In the genomic region with DNA sequence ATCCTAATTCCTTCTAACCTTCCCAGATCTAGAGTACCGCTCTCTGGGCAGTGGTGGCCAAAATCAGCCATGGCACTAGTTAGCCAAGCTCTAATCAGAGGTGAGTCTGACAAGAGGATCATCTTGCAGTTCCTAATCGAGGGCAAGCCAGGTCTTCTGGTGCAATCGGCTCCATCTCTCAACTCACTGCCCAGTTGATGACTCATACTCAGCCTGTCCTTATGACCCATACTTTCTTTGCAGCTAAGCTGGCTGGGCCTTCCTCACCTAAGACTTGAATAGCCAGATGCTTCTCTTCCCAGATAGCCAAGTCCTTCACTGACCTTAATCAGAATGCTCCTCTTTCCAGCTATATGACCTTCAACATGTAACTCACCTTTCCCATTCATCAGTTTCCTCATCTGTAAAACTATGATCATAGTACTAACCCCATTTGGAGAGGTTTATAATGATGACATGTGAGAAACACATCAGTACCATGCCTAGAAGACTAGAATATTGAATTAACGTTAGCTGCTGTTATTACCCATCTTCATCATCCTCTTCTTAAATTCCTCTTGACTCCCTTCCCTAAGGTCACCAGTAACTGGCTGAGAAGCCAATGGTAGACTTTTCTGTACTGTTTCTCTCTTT, we compare ENCODE assay signal across 1 cellular context.
TF ChIP-seq lines count a peak whose summit lies in the region.

No MANE protein-coding gene starts in this region.

TF ChIP-seq in K562, 482 proteins besides CTCF, POLR2A, EP300 and RAD21 (continued from another document and continues in another):
- no peak for TF ChIP-seq BRCA1 (IDR thresholded peaks at IDR 0.05)
- TF ChIP-seq BRCA1 (CRISPR knock-in tag; IDR thresholded peaks at IDR 0.05): no peak
- TF ChIP-seq, protein P1, sequence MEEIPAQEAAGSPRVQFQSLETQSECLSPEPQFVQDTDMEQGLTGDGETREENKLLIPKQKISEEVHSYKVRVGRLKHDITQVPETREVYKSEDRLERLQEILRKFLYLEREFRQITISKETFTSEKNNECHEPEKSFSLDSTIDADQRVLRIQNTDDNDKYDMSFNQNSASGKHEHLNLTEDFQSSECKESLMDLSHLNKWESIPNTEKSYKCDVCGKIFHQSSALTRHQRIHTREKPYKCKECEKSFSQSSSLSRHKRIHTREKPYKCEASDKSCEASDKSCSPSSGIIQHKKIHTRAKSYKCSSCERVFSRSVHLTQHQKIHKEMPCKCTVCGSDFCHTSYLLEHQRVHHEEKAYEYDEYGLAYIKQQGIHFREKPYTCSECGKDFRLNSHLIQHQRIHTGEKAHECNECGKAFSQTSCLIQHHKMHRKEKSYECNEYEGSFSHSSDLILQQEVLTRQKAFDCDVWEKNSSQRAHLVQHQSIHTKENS (CRISPR knock-in tag; IDR thresholded peaks at IDR 0.05): no peak
- TF ChIP-seq JUNB (CRISPR knock-in tag; conservative IDR thresholded peaks at IDR 0.05): peak; percentile 94
- TF ChIP-seq MYNN (IDR thresholded peaks at IDR 0.05): no peak
- no peak for TF ChIP-seq MYNN (CRISPR knock-in tag; IDR thresholded peaks at IDR 0.05)
- 0 out of 4 replicates have a peak, but pooled peaks have one; percentile 8 to 35 for TF ChIP-seq TRIM24 (IDR thresholded peaks at IDR 0.05)
- no peak for TF ChIP-seq STAT5B (CRISPR knock-in tag; IDR thresholded peaks at IDR 0.05)
- no peak for TF ChIP-seq TAF1 (IDR thresholded peaks at IDR 0.05; ENCODE audit: control insufficient read depth, extremely low read depth, insufficient read depth, low read length, severe bottlenecking)
- no peak for TF ChIP-seq THAP7 (CRISPR knock-in tag; IDR thresholded peaks at IDR 0.05)
- 0 out of 4 replicates have a peak, but pooled peaks of 1 of the 2 experiments have one; percentile 20 for TF ChIP-seq HDAC1 (IDR thresholded peaks at IDR 0.05)
- no peak for TF ChIP-seq SNIP1 (IDR thresholded peaks at IDR 0.05; ENCODE audit: low read depth)
- peak; percentile 71; the same call in 1 of the 2 replicates for TF ChIP-seq SMARCC2 (IDR thresholded peaks at IDR 0.05; ENCODE audit: low read depth)
- no peak for TF ChIP-seq PTBP1 (IDR thresholded peaks at IDR 0.05; ENCODE audit: low read depth, low read length)
- no peak for TF ChIP-seq NFIC (IDR thresholded peaks at IDR 0.05)
- TF ChIP-seq CEBPB (tag; IDR thresholded peaks at IDR 0.05): peak; percentile 58
- no peak for TF ChIP-seq ZC3H8 (IDR thresholded peaks at IDR 0.05)
- TF ChIP-seq, protein P2, sequence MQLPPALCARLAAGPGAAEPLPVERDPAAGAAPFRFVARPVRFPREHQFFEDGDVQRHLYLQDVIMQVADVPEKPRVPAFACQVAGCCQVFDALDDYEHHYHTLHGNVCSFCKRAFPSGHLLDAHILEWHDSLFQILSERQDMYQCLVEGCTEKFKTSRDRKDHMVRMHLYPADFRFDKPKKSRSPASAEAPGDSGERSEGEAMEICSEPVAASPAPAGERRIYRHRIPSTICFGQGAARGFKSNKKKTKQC (CRISPR knock-in tag; IDR thresholded peaks at IDR 0.05): no peak
- no peak for TF ChIP-seq NFYB (IDR thresholded peaks at IDR 0.05; ENCODE audit: extremely low read depth, insufficient read length)
- TF ChIP-seq POU5F1 (IDR thresholded peaks at IDR 0.05; ENCODE audit: borderline replicate concordance, low read depth, low read length, partially characterized antibody): no peak
- no peak for TF ChIP-seq ZNF398 (CRISPR knock-in tag; IDR thresholded peaks at IDR 0.05)
- TF ChIP-seq ARHGAP35 (IDR thresholded peaks at IDR 0.05; ENCODE audit: partially characterized antibody): no peak
- TF ChIP-seq, protein P3, sequence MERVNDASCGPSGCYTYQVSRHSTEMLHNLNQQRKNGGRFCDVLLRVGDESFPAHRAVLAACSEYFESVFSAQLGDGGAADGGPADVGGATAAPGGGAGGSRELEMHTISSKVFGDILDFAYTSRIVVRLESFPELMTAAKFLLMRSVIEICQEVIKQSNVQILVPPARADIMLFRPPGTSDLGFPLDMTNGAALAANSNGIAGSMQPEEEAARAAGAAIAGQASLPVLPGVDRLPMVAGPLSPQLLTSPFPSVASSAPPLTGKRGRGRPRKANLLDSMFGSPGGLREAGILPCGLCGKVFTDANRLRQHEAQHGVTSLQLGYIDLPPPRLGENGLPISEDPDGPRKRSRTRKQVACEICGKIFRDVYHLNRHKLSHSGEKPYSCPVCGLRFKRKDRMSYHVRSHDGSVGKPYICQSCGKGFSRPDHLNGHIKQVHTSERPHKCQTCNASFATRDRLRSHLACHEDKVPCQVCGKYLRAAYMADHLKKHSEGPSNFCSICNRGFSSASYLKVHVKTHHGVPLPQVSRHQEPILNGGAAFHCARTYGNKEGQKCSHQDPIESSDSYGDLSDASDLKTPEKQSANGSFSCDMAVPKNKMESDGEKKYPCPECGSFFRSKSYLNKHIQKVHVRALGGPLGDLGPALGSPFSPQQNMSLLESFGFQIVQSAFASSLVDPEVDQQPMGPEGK (CRISPR knock-in tag; IDR thresholded peaks at IDR 0.05; ENCODE audit: borderline replicate concordance): no peak
- TF ChIP-seq CREB3 (tag; conservative IDR thresholded peaks at IDR 0.05; ENCODE audit: low read depth): no peak
- no peak for TF ChIP-seq ARID3B (CRISPR knock-in tag; IDR thresholded peaks at IDR 0.05; ENCODE audit: borderline replicate concordance)
- TF ChIP-seq HMG20B (CRISPR knock-in tag; IDR thresholded peaks at IDR 0.05): no peak
- no peak for TF ChIP-seq UBTF (IDR thresholded peaks at IDR 0.05; ENCODE audit: borderline replicate concordance in 1 of 2, low read depth in 2 of 2, low read length in 2 of 2)
- TF ChIP-seq NKRF (IDR thresholded peaks at IDR 0.05; ENCODE audit: borderline replicate concordance): no peak
- TF ChIP-seq C11orf30 (IDR thresholded peaks at IDR 0.05; ENCODE audit: low read depth): 0 out of 2 replicates have a peak, but pooled peaks have one; percentile 8
- TF ChIP-seq, protein P4, sequence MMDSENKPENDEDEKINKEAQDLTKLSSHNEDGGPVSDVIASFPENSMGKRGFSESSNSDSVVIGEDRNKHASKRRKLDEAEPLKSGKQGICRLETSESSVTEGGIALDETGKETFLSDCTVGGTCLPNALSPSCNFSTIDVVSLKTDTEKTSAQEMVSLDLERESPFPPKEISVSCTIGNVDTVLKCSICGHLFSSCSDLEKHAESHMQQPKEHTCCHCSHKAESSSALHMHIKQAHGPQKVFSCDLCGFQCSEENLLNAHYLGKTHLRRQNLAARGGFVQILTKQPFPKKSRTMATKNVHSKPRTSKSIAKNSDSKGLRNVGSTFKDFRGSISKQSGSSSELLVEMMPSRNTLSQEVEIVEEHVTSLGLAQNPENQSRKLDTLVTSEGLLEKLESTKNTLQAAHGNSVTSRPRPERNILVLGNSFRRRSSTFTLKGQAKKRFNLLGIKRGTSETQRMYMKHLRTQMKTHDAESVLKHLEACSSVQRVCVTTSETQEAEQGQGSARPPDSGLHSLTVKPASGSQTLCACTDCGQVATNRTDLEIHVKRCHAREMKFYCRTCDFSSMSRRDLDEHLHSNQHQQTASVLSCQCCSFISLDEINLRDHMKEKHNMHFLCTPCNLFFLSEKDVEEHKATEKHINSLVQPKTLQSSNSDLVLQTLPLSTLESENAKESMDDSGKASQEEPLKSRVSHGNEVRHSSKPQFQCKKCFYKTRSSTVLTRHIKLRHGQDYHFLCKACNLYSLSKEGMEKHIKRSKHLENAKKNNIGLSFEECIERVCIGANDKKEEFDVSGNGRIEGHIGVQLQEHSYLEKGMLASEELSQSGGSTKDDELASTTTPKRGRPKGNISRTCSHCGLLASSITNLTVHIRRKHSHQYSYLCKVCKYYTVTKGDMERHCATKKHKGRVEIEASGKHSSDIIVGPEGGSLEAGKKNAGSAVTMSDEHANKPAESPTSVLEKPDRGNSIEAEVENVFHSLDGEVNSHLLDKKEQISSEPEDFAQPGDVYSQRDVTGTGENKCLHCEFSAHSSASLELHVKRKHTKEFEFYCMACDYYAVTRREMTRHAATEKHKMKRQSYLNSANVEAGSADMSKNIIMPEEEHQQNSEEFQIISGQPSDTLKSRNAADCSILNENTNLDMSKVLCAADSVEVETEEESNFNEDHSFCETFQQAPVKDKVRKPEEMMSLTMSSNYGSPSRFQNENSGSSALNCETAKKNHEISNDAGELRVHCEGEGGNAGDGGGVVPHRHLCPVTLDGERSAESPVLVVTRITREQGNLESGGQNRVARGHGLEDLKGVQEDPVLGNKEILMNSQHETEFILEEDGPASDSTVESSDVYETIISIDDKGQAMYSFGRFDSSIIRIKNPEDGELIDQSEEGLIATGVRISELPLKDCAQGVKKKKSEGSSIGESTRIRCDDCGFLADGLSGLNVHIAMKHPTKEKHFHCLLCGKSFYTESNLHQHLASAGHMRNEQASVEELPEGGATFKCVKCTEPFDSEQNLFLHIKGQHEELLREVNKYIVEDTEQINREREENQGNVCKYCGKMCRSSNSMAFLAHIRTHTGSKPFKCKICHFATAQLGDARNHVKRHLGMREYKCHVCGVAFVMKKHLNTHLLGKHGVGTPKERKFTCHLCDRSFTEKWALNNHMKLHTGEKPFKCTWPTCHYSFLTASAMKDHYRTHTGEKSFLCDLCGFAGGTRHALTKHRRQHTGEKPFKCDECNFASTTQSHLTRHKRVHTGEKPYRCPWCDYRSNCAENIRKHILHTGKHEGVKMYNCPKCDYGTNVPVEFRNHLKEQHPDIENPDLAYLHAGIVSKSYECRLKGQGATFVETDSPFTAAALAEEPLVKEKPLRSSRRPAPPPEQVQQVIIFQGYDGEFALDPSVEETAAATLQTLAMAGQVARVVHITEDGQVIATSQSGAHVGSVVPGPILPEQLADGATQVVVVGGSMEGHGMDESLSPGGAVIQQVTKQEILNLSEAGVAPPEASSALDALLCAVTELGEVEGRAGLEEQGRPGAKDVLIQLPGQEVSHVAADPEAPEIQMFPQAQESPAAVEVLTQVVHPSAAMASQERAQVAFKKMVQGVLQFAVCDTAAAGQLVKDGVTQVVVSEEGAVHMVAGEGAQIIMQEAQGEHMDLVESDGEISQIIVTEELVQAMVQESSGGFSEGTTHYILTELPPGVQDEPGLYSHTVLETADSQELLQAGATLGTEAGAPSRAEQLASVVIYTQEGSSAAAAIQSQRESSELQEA (IDR thresholded peaks at IDR 0.05; ENCODE audit: low read depth): no peak
